In genomic region chr9:107584186-107584585, GRCh38 we compare ENCODE assay signal across 18 cellular contexts.
"Had no signal": no experiment of that assay in that cellular context is flagged by ENCODE, and none has a peak within 500 bp of the region (broad histone marks: within the 10 kb centered on the region; RNA-seq: fewer than 3 reads in every experiment).

No MANE protein-coding gene starts in this region.

- H3K27me3 ChIP-seq: gastroesophageal sphincter had no signal

- H3K27ac Mint-ChIP-seq: activated naive CD8-positive, alpha-beta T cell treated with anti-CD3 and anti-CD28 coated beads, Interleukin-2, amount 50 U/mL, for 24 hours; natural killer cell had no signal

- DNase-seq: activated CD4-positive, alpha-beta T cell treated with anti-CD3 and anti-CD28 coated beads, Interleukin-2, amount 50 U/mL, for 4 hours; activated CD4-positive, CD25-positive, alpha-beta regulatory T cell treated with anti-CD3 and anti-CD28 coated beads, Interleukin-2, amount 50 U/mL, for 72 hours; activated gamma-delta T cell treated with Interleukin-2 at 50 U/mL for 16 hours; activated naive CD8-positive, alpha-beta T cell treated with anti-CD3 and anti-CD28 coated beads, Interleukin-2, amount 50 U/mL, for 24 hours; activated T-cell treated with anti-CD3 and anti-CD28 coated beads, Interleukin-2, amount 50 U/mL, for 4 hours; caudate nucleus; cortex of kidney; effector memory CD4-positive, alpha-beta T cell; hypothalamus; left cardiac atrium; natural killer cell; occipital lobe; stimulated activated CD4-positive, alpha-beta T cell treated with anti-CD3 and anti-CD28 coated beads, Interleukin-2, amount 100 ng/mL, for 48 hours; stimulated activated naive CD4-positive, alpha-beta T cell treated with Interleukin-2 at 50 U/mL for 16 hours; trophoblast cell had no signal

- H3K36me3 Mint-ChIP-seq: natural killer cell had no signal

- H3K4me3 Mint-ChIP-seq: activated naive CD8-positive, alpha-beta T cell treated with anti-CD3 and anti-CD28 coated beads, Interleukin-2, amount 50 U/mL, for 24 hours; activated T-cell treated with anti-CD3 and anti-CD28 coated beads, Interleukin-2, amount 50 U/mL, for 4 hours; natural killer cell had no signal

- ATAC-seq: activated naive CD8-positive, alpha-beta T cell treated with anti-CD3 and anti-CD28 coated beads, Interleukin-2, amount 50 U/mL, for 24 hours; activated T-cell treated with anti-CD3 and anti-CD28 coated beads, Interleukin-2, amount 50 U/mL, for 4 hours; gastroesophageal sphincter; left cardiac atrium; natural killer cell had no signal

- H3K9me3 Mint-ChIP-seq: activated naive CD8-positive, alpha-beta T cell treated with anti-CD3 and anti-CD28 coated beads, Interleukin-2, amount 50 U/mL, for 24 hours; activated T-cell treated with anti-CD3 and anti-CD28 coated beads, Interleukin-2, amount 50 U/mL, for 4 hours; natural killer cell had no signal

- H3K4me1 Mint-ChIP-seq: activated naive CD8-positive, alpha-beta T cell treated with anti-CD3 and anti-CD28 coated beads, Interleukin-2, amount 50 U/mL, for 24 hours; natural killer cell had no signal

- H3K27ac ChIP-seq: epithelial cell of prostate, gastroesophageal sphincter had no signal

- H3K9me3 ChIP-seq: gastroesophageal sphincter had no signal

- H3K36me3 ChIP-seq: gastroesophageal sphincter had no signal

- H3K4me3 ChIP-seq: gastroesophageal sphincter, lung had no signal
